Comparison of ENCODE assay signal across 1 cellular context in the genomic region with DNA sequence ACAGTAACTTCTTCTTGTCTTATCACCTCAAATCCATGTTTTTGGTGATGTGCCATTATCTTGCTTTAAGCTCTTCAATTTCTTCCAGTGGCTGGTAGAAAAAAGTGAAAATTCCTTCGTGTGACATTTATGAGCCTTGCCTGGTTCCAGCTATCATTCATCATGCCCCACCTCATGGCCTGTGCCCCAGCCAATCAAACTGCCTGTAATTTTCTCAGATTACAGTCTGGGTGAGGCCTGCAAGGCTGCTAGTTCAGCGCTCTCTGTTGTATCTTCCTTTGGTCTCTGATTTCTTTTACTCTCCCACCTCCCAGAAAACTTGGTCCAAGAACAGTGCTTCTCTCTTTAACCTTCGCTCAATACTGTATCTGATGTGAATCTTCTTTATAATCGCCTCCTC.
TF ChIP-seq lines count a peak whose summit lies in the region.

No MANE protein-coding gene starts in this region.

TF ChIP-seq in GM23338, 12 proteins besides CTCF, POLR2A, EP300 and RAD21 (continued from another document):
- TF ChIP-seq, protein P1, sequence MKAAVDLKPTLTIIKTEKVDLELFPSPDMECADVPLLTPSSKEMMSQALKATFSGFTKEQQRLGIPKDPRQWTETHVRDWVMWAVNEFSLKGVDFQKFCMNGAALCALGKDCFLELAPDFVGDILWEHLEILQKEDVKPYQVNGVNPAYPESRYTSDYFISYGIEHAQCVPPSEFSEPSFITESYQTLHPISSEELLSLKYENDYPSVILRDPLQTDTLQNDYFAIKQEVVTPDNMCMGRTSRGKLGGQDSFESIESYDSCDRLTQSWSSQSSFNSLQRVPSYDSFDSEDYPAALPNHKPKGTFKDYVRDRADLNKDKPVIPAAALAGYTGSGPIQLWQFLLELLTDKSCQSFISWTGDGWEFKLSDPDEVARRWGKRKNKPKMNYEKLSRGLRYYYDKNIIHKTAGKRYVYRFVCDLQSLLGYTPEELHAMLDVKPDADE (IDR thresholded peaks at IDR 0.05): no peak
- no peak for TF ChIP-seq STAT1 (IDR thresholded peaks at IDR 0.05; ENCODE audit: unreplicated experiment)
- TF ChIP-seq ZNF114 (CRISPR knock-in tag; IDR thresholded peaks at IDR 0.05): no peak
- no peak for TF ChIP-seq EZH2 (IDR thresholded peaks at IDR 0.05; ENCODE audit: low read depth, unreplicated experiment)
- TF ChIP-seq, protein P2, sequence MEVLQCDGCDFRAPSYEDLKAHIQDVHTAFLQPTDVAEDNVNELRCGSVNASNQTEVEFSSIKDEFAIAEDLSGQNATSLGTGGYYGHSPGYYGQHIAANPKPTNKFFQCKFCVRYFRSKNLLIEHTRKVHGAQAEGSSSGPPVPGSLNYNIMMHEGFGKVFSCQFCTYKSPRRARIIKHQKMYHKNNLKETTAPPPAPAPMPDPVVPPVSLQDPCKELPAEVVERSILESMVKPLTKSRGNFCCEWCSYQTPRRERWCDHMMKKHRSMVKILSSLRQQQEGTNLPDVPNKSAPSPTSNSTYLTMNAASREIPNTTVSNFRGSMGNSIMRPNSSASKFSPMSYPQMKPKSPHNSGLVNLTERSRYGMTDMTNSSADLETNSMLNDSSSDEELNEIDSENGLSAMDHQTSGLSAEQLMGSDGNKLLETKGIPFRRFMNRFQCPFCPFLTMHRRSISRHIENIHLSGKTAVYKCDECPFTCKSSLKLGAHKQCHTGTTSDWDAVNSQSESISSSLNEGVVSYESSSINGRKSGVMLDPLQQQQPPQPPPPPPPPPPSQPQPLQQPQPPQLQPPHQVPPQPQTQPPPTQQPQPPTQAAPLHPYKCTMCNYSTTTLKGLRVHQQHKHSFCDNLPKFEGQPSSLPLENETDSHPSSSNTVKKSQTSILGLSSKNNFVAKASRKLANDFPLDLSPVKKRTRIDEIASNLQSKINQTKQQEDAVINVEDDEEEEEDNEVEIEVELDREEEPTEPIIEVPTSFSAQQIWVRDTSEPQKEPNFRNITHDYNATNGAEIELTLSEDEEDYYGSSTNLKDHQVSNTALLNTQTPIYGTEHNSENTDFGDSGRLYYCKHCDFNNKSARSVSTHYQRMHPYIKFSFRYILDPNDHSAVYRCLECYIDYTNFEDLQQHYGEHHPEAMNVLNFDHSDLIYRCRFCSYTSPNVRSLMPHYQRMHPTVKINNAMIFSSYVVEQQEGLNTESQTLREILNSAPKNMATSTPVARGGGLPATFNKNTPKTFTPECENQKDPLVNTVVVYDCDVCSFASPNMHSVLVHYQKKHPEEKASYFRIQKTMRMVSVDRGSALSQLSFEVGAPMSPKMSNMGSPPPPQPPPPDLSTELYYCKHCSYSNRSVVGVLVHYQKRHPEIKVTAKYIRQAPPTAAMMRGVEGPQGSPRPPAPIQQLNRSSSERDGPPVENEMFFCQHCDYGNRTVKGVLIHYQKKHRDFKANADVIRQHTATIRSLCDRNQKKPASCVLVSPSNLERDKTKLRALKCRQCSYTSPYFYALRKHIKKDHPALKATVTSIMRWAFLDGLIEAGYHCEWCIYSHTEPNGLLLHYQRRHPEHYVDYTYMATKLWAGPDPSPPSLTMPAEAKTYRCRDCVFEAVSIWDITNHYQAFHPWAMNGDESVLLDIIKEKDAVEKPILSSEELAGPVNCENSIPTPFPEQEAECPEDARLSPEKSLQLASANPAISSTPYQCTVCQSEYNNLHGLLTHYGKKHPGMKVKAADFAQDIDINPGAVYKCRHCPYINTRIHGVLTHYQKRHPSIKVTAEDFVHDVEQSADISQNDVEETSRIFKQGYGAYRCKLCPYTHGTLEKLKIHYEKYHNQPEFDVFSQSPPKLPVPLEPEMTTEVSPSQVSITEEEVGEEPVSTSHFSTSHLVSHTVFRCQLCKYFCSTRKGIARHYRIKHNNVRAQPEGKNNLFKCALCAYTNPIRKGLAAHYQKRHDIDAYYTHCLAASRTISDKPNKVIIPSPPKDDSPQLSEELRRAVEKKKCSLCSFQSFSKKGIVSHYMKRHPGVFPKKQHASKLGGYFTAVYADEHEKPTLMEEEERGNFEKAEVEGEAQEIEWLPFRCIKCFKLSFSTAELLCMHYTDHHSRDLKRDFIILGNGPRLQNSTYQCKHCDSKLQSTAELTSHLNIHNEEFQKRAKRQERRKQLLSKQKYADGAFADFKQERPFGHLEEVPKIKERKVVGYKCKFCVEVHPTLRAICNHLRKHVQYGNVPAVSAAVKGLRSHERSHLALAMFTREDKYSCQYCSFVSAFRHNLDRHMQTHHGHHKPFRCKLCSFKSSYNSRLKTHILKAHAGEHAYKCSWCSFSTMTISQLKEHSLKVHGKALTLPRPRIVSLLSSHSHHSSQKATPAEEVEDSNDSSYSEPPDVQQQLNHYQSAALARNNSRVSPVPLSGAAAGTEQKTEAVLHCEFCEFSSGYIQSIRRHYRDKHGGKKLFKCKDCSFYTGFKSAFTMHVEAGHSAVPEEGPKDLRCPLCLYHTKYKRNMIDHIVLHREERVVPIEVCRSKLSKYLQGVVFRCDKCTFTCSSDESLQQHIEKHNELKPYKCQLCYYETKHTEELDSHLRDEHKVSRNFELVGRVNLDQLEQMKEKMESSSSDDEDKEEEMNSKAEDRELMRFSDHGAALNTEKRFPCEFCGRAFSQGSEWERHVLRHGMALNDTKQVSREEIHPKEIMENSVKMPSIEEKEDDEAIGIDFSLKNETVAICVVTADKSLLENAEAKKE (CRISPR knock-in tag; IDR thresholded peaks at IDR 0.05): no peak
- TF ChIP-seq, protein P3, sequence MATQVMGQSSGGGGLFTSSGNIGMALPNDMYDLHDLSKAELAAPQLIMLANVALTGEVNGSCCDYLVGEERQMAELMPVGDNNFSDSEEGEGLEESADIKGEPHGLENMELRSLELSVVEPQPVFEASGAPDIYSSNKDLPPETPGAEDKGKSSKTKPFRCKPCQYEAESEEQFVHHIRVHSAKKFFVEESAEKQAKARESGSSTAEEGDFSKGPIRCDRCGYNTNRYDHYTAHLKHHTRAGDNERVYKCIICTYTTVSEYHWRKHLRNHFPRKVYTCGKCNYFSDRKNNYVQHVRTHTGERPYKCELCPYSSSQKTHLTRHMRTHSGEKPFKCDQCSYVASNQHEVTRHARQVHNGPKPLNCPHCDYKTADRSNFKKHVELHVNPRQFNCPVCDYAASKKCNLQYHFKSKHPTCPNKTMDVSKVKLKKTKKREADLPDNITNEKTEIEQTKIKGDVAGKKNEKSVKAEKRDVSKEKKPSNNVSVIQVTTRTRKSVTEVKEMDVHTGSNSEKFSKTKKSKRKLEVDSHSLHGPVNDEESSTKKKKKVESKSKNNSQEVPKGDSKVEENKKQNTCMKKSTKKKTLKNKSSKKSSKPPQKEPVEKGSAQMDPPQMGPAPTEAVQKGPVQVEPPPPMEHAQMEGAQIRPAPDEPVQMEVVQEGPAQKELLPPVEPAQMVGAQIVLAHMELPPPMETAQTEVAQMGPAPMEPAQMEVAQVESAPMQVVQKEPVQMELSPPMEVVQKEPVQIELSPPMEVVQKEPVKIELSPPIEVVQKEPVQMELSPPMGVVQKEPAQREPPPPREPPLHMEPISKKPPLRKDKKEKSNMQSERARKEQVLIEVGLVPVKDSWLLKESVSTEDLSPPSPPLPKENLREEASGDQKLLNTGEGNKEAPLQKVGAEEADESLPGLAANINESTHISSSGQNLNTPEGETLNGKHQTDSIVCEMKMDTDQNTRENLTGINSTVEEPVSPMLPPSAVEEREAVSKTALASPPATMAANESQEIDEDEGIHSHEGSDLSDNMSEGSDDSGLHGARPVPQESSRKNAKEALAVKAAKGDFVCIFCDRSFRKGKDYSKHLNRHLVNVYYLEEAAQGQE (IDR thresholded peaks at IDR 0.05; ENCODE audit: unreplicated experiment): no peak
- no peak for TF ChIP-seq CREB1 (CRISPR knock-in tag; IDR thresholded peaks at IDR 0.05; ENCODE audit: low read depth)
- TF ChIP-seq POLR2AphosphoS5 (IDR thresholded peaks at IDR 0.05; ENCODE audit: low read depth): no peak
- no peak for TF ChIP-seq NANOG (IDR thresholded peaks at IDR 0.05; ENCODE audit: borderline replicate concordance)
- no peak for TF ChIP-seq JUNB (IDR thresholded peaks at IDR 0.05; ENCODE audit: unreplicated experiment)
- TF ChIP-seq EZH2phosphoT487 (IDR thresholded peaks at IDR 0.05; ENCODE audit: unreplicated experiment): no peak
